ENCODE assay signal across 1 cellular context in genomic region chr11:65392186-65392829, GRCh38.
TF ChIP-seq lines count a peak whose summit lies in the region.

No MANE protein-coding gene starts in this region.

TF ChIP-seq in SK-N-SH treated with all-trans-retinoic acid at 6 μM for 48 hours, 23 proteins besides CTCF, POLR2A, EP300 and RAD21 (continued from another document):
- no peak for TF ChIP-seq CREB5 (CRISPR knock-in tag; IDR thresholded peaks at IDR 0.05; ENCODE audit: low read depth)
